Comparison of ENCODE assay signal across 10 cellular contexts in the genomic region with DNA sequence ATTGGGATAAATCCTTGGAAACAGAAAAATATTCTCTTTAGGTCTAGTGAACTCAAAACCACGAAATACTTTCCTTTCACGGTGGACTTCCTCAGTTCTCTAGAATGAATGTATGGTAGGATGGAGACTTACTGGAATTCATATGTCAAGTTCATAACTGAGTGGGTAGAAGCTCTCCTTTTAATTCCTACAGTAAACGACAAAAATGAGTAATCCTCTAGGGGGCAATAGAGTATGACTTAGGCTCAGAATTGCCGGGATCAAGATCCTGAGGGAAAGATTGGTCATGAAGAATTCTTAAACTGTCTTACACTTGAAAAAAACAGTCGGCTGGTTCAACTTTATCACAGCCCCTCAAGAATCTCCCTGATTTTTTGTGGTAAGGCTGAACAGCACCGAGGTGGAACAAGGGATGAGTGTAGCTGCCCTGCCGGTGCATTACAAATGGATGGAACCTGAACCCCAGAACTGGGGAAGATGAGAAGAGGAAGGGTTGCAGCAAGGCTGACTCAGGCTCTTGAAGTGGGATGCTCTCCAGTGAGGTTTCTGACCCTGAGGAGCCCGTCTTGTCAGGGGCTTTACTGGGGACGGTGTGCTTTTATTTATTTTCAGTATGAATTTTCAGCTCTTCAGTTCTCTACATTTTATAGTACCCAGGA. TPM values are rescaled to one million over a fixed set of nuclear protein-coding genes. Genes with fewer than 3 reads are reported as not detected.
DNase-seq lines count a peak whose midpoint lies in the region; ATAC-seq, FAIRE-seq and TF ChIP-seq lines count a peak whose summit lies in the region.
"Had no signal": no experiment of that assay in that cellular context is flagged by ENCODE, and none has a peak within 500 bp of the region (broad histone marks: within the 10 kb centered on the region; RNA-seq: fewer than 3 reads in every experiment).

No MANE protein-coding gene starts in this region.

- no peaks in the 10 kb centered on the region for H3K9me2 ChIP-seq in MM.1S (replicated peaks; ENCODE audit: insufficient read depth, low read length)

- no peaks in the 10 kb centered on the region for H3K79me2 ChIP-seq in MM.1S (ENCODE audit: low read length)

- H3K4me3 ChIP-seq in MM.1S (ENCODE audit: low read length), result no peak overlapping the region
- H3K4me3 ChIP-seq in bronchial epithelial cell (ENCODE audit: low read depth, low read length), result no peak overlapping the region

- ATAC-seq in HG03280 (IDR thresholded peaks at IDR 0.05; ENCODE audit: unreplicated experiment) (no peak), GM18520 (IDR thresholded peaks at IDR 0.05; ENCODE audit: unreplicated experiment) (no peak)
- ATAC-seq: esophagus mucosa had no signal

- no peaks in the 10 kb centered on the region for H4K20me1 ChIP-seq in MM.1S (ENCODE audit: insufficient read depth, low read length)

- no peak overlapping the region for H3K9ac ChIP-seq in MM.1S (ENCODE audit: low read length)

- DNase-seq in DMS53 (lab: John Stamatoyannopoulos, UW) (peak; percentile 60), MM.1S (no peak), bronchial epithelial cell (ENCODE audit: low read depth) (peak; percentile 59), NCI-H510A treated with DMSO at 0.1 percent for 48 hours (lab: John Stamatoyannopoulos, UW) (no peak)
- no peak for DNase-seq in activated effector memory CD4-positive, alpha-beta T cell treated with Interleukin-2 at 50 U/mL for 16 hours

- peaks cover 36% of the 10 kb centered on the region for H3K4me1 ChIP-seq in MM.1S (ENCODE audit: low read length)

- no peak overlapping the region for H3K27ac Mint-ChIP-seq in nephron

- H3K9me3 ChIP-seq in MM.1S (replicated peaks; ENCODE audit: insufficient read depth, low read length), result no peaks in the 10 kb centered on the region

- H3F3A ChIP-seq in MM.1S (ENCODE audit: insufficient read depth, low read length), result peaks cover 20% of the 10 kb centered on the region

- no peak overlapping the region for H3K27ac ChIP-seq in MM.1S (ENCODE audit: low read length)

- FAIRE-seq in bronchial epithelial cell (lab: Jason Lieb, UNC), result peak; percentile 13

- no peak overlapping the region for H2AFZ ChIP-seq in MM.1S (ENCODE audit: low read length)

- H3K27me3 ChIP-seq in MM.1S (replicated peaks; ENCODE audit: insufficient read depth, low read length) (no peaks in the 10 kb centered on the region), bronchial epithelial cell (ENCODE audit: control insufficient read depth, insufficient read depth, low read length) (no peaks in the 10 kb centered on the region)

- no peaks in the 10 kb centered on the region for H3K9me3 Mint-ChIP-seq in nephron

- H3K36me3 ChIP-seq in MM.1S (replicated peaks; ENCODE audit: insufficient read depth, low read length) (no peaks in the 10 kb centered on the region), bronchial epithelial cell (ENCODE audit: control insufficient read depth, insufficient read depth, low read length) (no peaks in the 10 kb centered on the region)

- peaks cover 10% of the 10 kb centered on the region for H3K4me1 Mint-ChIP-seq in nephron

- H3K4me3 Mint-ChIP-seq in nephron, result no peak overlapping the region

- H3K36me3 Mint-ChIP-seq in nephron (ENCODE audit: low read depth), result no peaks in the 10 kb centered on the region

- no peak overlapping the region for H3K4me2 ChIP-seq in MM.1S (ENCODE audit: low read depth, low read length)

- TF ChIP-seq CTCF in MM.1S (IDR thresholded peaks at IDR 0.05; ENCODE audit: low read length), result peak; percentile 19
- TF ChIP-seq CTCF in bronchial epithelial cell (IDR thresholded peaks at IDR 0.05; ENCODE audit: insufficient read depth, low read length, severe bottlenecking), result peak; percentile 52
- peak; percentile 38 to 44 (median 39) for TF ChIP-seq CTCF in nephron (IDR thresholded peaks at IDR 0.05; ENCODE audit: unreplicated experiment in 3 of 3)

- peaks cover 4% of the 10 kb centered on the region for H3K27me3 Mint-ChIP-seq in nephron (ENCODE audit: low read depth)

RNA-seq across cellular contexts. Expression of a gene that starts 14.0 kb away (rescaled TPM):
- total RNA-seq in bronchial epithelial cell, result 1.4 and 1.8 TPM in 2 replicates
- total RNA-seq: T-helper 1 cell treated with Interleukin-12 subunit alpha and Interleukin-12 subunit beta and Interleukin-4 antibody, amounts not matched to agents 30 ng/mL and 1 ng/mL, for 36 hours had no signal

RNA-seq across cellular contexts. Expression of a gene that starts 37.3 kb away (rescaled TPM):
- 0.13 and 0.26 TPM in 2 replicates for total RNA-seq in bronchial epithelial cell
- total RNA-seq: esophagus mucosa had no signal

Comparison
In these comparisons a context has a peak if more than half of its experiments do, and no peak if none do; other contexts are left out.
1. DNase-seq: peak in DMS53 (single experiment) and bronchial epithelial cell (single experiment); none in MM.1S (single experiment), activated effector memory CD4-positive, alpha-beta T cell treated with Interleukin-2 at 50 U/mL for 16 hours (single experiment) and NCI-H510A treated with DMSO at 0.1 percent for 48 hours (single experiment).
2. Peak in every context shown above with its lines, with median percentiles within 50 percentile points of each other: CTCF ChIP-seq.